8 cellular contexts compared by ENCODE assay signal in genomic region chr10:132446661-132447445, GRCh38.
DNase-seq lines count a peak whose midpoint lies in the region; ATAC-seq and TF ChIP-seq lines count a peak whose summit lies in the region.

No MANE protein-coding gene starts in this region.

- peaks cover 21% of the 10 kb centered on the region for H3K4me1 ChIP-seq in RWPE2 (ENCODE audit: insufficient read depth, poor library complexity, severe bottlenecking)

- no peaks in the 10 kb centered on the region for H3K27me3 ChIP-seq in RWPE2 (ENCODE audit: insufficient read depth, poor library complexity, severe bottlenecking)

- peak overlapping the region; percentile 26 for H3K4me3 ChIP-seq in RWPE2 (ENCODE audit: severe bottlenecking)

- no peaks in the 10 kb centered on the region for H3K36me3 ChIP-seq in RWPE2 (ENCODE audit: low read depth)

- no peaks in the 10 kb centered on the region for H3K9me3 ChIP-seq in RWPE2 (ENCODE audit: severe bottlenecking)

- DNase-seq in DMS 273 (lab: John Stamatoyannopoulos, UW; ENCODE audit: unreplicated experiment) (peak; percentile 68), DMS 273 treated with DMSO at 0.1 percent for 48 hours (lab: John Stamatoyannopoulos, UW) (no peak), RWPE2 (ENCODE audit: low spot score) (no peak), iris pigment epithelial cell (ENCODE audit: low read depth) (peak; percentile 50), NCI-H128 (lab: John Stamatoyannopoulos, UW; ENCODE audit: unreplicated experiment) (no peak)
- peak in 3 of 4 experiments; percentile 24 to 54 (median 31) for DNase-seq in activated naive CD4-positive, alpha-beta T cell (lab: John Stamatoyannopoulos, UW)
- DNase-seq in stimulated activated CD4-positive, alpha-beta T cell treated with anti-CD3 and anti-CD28 coated beads, Interleukin-4, amount 100 ng/mL, for 24 hours, result peak; percentile 76

- ATAC-seq in HG03520 (IDR thresholded peaks at IDR 0.05; ENCODE audit: unreplicated experiment) (peak; percentile 51), RWPE2 (ENCODE audit: low read depth) (peak; percentile 62)

- peak overlapping the region; percentile 96 for H3K27ac ChIP-seq in RWPE2 (ENCODE audit: poor library complexity, severe bottlenecking)

- peak; percentile 55 for TF ChIP-seq CTCF in RWPE2 (IDR thresholded peaks at IDR 0.05; ENCODE audit: poor library complexity, severe bottlenecking)

Comparison
In these comparisons a context has a peak if more than half of its experiments do, and no peak if none do; other contexts are left out.
1. DNase-seq: peak in DMS 273 (single experiment), activated naive CD4-positive, alpha-beta T cell (3 of 4), iris pigment epithelial cell (single experiment) and stimulated activated CD4-positive, alpha-beta T cell treated with anti-CD3 and anti-CD28 coated beads, Interleukin-4, amount 100 ng/mL, for 24 hours (single experiment); none in DMS 273 treated with DMSO at 0.1 percent for 48 hours (single experiment), RWPE2 (single experiment) and NCI-H128 (single experiment).